In genomic region chr1:39139723-39140360, GRCh38 we compare ENCODE assay signal across 1 cellular context.
TF ChIP-seq lines count a peak whose summit lies in the region.

No MANE protein-coding gene starts in this region.

TF ChIP-seq in K562, 482 proteins besides CTCF, POLR2A, EP300 and RAD21:
- TF ChIP-seq GABPA (tag; conservative IDR thresholded peaks at IDR 0.05; ENCODE audit: low read depth) (no peak), ZNF121 (CRISPR knock-in tag; conservative IDR thresholded peaks at IDR 0.05) (peak; percentile 90), RBM25 (IDR thresholded peaks at IDR 0.05; ENCODE audit: low read depth, low read length, severe bottlenecking) (peak; percentile 7), ADNP (tag; IDR thresholded peaks at IDR 0.05) (0 out of 2 replicates have a peak, but pooled peaks have one; percentile 41), ZFP91 (CRISPR knock-in tag; IDR thresholded peaks at IDR 0.05) (no peak)
